In the genomic region with DNA sequence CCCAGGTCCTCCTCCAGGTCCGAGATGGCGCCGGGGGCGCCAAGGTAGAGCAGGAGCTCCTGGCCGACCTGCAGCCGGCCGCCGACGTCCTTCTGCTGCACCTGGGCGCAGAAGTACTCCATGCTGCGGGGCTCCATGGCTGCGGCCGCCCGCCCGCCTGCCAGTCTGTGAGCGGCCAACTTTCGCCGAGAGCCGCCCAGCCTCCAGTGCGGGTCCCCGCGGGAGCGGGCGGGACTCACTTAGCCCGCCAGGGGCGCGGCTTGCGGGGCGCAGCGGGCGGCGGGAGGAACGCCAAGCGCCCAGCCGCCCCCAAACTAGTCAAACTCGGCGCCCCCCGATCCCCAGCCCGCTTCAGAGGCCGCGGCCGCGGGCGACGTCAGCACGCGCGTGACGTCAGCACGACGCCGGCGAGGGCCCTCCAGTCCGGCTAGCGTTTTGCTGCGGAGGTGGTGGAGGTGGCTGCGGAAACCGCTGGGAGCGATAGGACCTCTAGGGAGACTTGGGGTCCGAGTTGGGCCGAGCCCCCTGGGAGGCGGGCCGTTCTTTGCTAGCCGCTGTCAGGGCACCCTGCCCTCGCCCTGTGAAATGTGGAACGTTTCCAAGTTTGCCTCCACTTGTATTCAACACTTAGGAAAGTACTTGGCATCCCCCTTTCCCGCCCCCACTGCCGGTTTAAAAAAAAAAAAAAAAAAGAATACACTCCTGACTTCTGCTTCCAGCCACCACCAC, we compare ENCODE assay signal across 1 cellular context.
A peak's percentile ranks its signal among the peaks of the same experiment; 100 is the strongest.
TF ChIP-seq lines count a peak whose summit lies in the region.

TSS of gene CLASP2 (minus strand) at position 389 of the 729 bp plus-strand sequence. CDS start at position 137, 252 bp downstream.

TF ChIP-seq in HepG2, 621 proteins besides CTCF, POLR2A, EP300 and RAD21 (continued from another document and continues in another):
- no peak for TF ChIP-seq HIC2 (CRISPR knock-in tag; IDR thresholded peaks at IDR 0.05; ENCODE audit: low read depth)
- no peak for TF ChIP-seq CCAR2 (optimal IDR thresholded peaks at IDR 0.05; ENCODE audit: low read depth, low read length)
- 0 out of 2 replicates have a peak, but pooled peaks have one; percentile 41 for TF ChIP-seq ZBTB3 (CRISPR knock-in tag; IDR thresholded peaks at IDR 0.05; ENCODE audit: borderline replicate concordance, low read depth)
- TF ChIP-seq HNRNPLL (IDR thresholded peaks at IDR 0.05; ENCODE audit: low read depth, low read length, poor library complexity, severe bottlenecking): peak; percentile 78
- peak; percentile 95 for TF ChIP-seq ZNF142 (CRISPR knock-in tag; IDR thresholded peaks at IDR 0.05)
- no peak for TF ChIP-seq ZNF577 (CRISPR knock-in tag; IDR thresholded peaks at IDR 0.05; ENCODE audit: borderline replicate concordance, low read depth)
- no peak for TF ChIP-seq PAX8 (CRISPR knock-in tag; IDR thresholded peaks at IDR 0.05; ENCODE audit: borderline replicate concordance)
- no peak for TF ChIP-seq BATF2 (CRISPR knock-in tag; IDR thresholded peaks at IDR 0.05)
- no peak for TF ChIP-seq ZNF782 (CRISPR knock-in tag; IDR thresholded peaks at IDR 0.05; ENCODE audit: borderline replicate concordance)
- no peak for TF ChIP-seq PRPF4 (IDR thresholded peaks at IDR 0.05; ENCODE audit: low read depth, low read length, poor library complexity, severe bottlenecking)
- no peak for TF ChIP-seq ARNT (IDR thresholded peaks at IDR 0.05)
- TF ChIP-seq, protein P1, sequence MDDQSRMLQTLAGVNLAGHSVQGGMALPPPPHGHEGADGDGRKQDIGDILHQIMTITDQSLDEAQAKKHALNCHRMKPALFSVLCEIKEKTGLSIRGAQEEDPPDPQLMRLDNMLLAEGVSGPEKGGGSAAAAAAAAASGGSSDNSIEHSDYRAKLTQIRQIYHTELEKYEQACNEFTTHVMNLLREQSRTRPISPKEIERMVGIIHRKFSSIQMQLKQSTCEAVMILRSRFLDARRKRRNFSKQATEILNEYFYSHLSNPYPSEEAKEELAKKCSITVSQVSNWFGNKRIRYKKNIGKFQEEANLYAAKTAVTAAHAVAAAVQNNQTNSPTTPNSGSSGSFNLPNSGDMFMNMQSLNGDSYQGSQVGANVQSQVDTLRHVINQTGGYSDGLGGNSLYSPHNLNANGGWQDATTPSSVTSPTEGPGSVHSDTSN (CRISPR knock-in tag; IDR thresholded peaks at IDR 0.05; ENCODE audit: borderline replicate concordance): no peak
- no peak for TF ChIP-seq ZNF644 (CRISPR knock-in tag; IDR thresholded peaks at IDR 0.05; ENCODE audit: low read depth)
- TF ChIP-seq, protein P2, sequence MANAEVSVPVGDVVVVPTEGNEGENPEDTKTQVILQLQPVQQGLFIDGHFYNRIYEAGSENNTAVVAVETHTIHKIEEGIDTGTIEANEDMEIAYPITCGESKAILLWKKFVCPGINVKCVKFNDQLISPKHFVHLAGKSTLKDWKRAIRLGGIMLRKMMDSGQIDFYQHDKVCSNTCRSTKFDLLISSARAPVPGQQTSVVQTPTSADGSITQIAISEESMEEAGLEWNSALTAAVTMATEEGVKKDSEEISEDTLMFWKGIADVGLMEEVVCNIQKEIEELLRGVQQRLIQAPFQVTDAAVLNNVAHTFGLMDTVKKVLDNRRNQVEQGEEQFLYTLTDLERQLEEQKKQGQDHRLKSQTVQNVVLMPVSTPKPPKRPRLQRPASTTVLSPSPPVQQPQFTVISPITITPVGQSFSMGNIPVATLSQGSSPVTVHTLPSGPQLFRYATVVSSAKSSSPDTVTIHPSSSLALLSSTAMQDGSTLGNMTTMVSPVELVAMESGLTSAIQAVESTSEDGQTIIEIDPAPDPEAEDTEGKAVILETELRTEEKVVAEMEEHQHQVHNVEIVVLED (CRISPR knock-in tag; IDR thresholded peaks at IDR 0.05; ENCODE audit: borderline replicate concordance): peak; percentile 98
- TF ChIP-seq PLRG1 (conservative IDR thresholded peaks at IDR 0.05): no peak
- no peak for TF ChIP-seq EED (CRISPR knock-in tag; IDR thresholded peaks at IDR 0.05)
- no peak for TF ChIP-seq ARID3A (IDR thresholded peaks at IDR 0.05; ENCODE audit: low read depth, low read length)
- TF ChIP-seq MYC (CRISPR knock-in tag; IDR thresholded peaks at IDR 0.05; ENCODE audit: borderline replicate concordance): peak; percentile 14; the same call in 1 of the 2 replicates
- no peak; the same call in 1 of the 2 replicates for TF ChIP-seq SIX4 (CRISPR knock-in tag; IDR thresholded peaks at IDR 0.05)
- no peak for TF ChIP-seq ZNF773 (CRISPR knock-in tag; IDR thresholded peaks at IDR 0.05; ENCODE audit: borderline replicate concordance)
- no peak for TF ChIP-seq ZNF432 (CRISPR knock-in tag; IDR thresholded peaks at IDR 0.05; ENCODE audit: borderline replicate concordance)
- no peak for TF ChIP-seq ATRX (CRISPR knock-in tag; IDR thresholded peaks at IDR 0.05; ENCODE audit: borderline replicate concordance)
- peak; percentile 46 for TF ChIP-seq HNRNPH1 (optimal IDR thresholded peaks at IDR 0.05; ENCODE audit: low read depth, low read length)
- peak; percentile 47 for TF ChIP-seq PAXIP1 (CRISPR knock-in tag; conservative IDR thresholded peaks at IDR 0.05)
- no peak for TF ChIP-seq ZNF256 (CRISPR knock-in tag; conservative IDR thresholded peaks at IDR 0.05)
- TF ChIP-seq, protein P3, sequence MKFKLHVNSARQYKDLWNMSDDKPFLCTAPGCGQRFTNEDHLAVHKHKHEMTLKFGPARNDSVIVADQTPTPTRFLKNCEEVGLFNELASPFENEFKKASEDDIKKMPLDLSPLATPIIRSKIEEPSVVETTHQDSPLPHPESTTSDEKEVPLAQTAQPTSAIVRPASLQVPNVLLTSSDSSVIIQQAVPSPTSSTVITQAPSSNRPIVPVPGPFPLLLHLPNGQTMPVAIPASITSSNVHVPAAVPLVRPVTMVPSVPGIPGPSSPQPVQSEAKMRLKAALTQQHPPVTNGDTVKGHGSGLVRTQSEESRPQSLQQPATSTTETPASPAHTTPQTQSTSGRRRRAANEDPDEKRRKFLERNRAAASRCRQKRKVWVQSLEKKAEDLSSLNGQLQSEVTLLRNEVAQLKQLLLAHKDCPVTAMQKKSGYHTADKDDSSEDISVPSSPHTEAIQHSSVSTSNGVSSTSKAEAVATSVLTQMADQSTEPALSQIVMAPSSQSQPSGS (CRISPR knock-in tag; IDR thresholded peaks at IDR 0.05): no peak; the same call in 1 of the 2 replicates
- TF ChIP-seq ZNF768 (CRISPR knock-in tag; IDR thresholded peaks at IDR 0.05): peak; percentile 69; the same call in 1 of the 2 replicates
- TF ChIP-seq FOXK2 (IDR thresholded peaks at IDR 0.05): no peak
- TF ChIP-seq ZBTB8A (CRISPR knock-in tag; IDR thresholded peaks at IDR 0.05; ENCODE audit: borderline replicate concordance, low read depth): peak; percentile 82; the same call in 1 of the 2 replicates
- no peak for TF ChIP-seq CHD4 (IDR thresholded peaks at IDR 0.05; ENCODE audit: borderline replicate concordance, low read length)
- peak; percentile 83 for TF ChIP-seq ARNT2 (CRISPR knock-in tag; IDR thresholded peaks at IDR 0.05; ENCODE audit: low read depth)
- no peak for TF ChIP-seq ZFP1 (CRISPR knock-in tag; IDR thresholded peaks at IDR 0.05)
- TF ChIP-seq BRCA1 (CRISPR knock-in tag; IDR thresholded peaks at IDR 0.05): no peak
- TF ChIP-seq SP4 (CRISPR knock-in tag; IDR thresholded peaks at IDR 0.05): peak; percentile 43; the same call in 1 of the 2 replicates
- TF ChIP-seq NR2C2 (CRISPR knock-in tag; IDR thresholded peaks at IDR 0.05; ENCODE audit: borderline replicate concordance): no peak
- TF ChIP-seq NFE2 (CRISPR knock-in tag; IDR thresholded peaks at IDR 0.05): no peak
- TF ChIP-seq SMARCC2 (IDR thresholded peaks at IDR 0.05): no peak
